In genomic region chr22:50529416-50530279, GRCh38 we compare ENCODE assay signal across 8 cellular contexts. TPM values are rescaled to one million over a fixed set of nuclear protein-coding genes. Genes with fewer than 3 reads are reported as not detected.
DNase-seq lines count a peak whose midpoint lies in the region; ATAC-seq and TF ChIP-seq lines count a peak whose summit lies in the region.

A gene with protein sequence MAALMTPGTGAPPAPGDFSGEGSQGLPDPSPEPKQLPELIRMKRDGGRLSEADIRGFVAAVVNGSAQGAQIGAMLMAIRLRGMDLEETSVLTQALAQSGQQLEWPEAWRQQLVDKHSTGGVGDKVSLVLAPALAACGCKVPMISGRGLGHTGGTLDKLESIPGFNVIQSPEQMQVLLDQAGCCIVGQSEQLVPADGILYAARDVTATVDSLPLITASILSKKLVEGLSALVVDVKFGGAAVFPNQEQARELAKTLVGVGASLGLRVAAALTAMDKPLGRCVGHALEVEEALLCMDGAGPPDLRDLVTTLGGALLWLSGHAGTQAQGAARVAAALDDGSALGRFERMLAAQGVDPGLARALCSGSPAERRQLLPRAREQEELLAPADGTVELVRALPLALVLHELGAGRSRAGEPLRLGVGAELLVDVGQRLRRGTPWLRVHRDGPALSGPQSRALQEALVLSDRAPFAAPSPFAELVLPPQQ (minus strand): TSS chr22:50530012. CDS start chr22:50529709, 303 bp downstream.

- H3K27me3 ChIP-seq in vagina: no peaks in the 10 kb centered on the region

- peak within 1 kb of the TSS; percentile 97 for H3K27ac Mint-ChIP-seq in activated T-cell treated with anti-CD3 and anti-CD28 coated beads, Interleukin-2, amount 50 U/mL, for 24 hours

- no peak for TF ChIP-seq CTCF in fibroblast of villous mesenchyme (IDR thresholded peaks at IDR 0.05; ENCODE audit: insufficient read depth, low read depth, low read length)
- TF ChIP-seq CTCF in omental fat pad (IDR thresholded peaks at IDR 0.05): no peak
- TF ChIP-seq CTCF in vagina (IDR thresholded peaks at IDR 0.05): no peak

- H3K27me3 Mint-ChIP-seq in activated T-cell treated with anti-CD3 and anti-CD28 coated beads, Interleukin-2, amount 50 U/mL, for 24 hours: no peaks in the 10 kb centered on the region

- H3K36me3 Mint-ChIP-seq in activated T-cell treated with anti-CD3 and anti-CD28 coated beads, Interleukin-2, amount 50 U/mL, for 24 hours (ENCODE audit: low read depth): peaks cover 28% of the 10 kb centered on the region

- H3K4me1 ChIP-seq in vagina: peaks cover 52% of the 10 kb centered on the region

- ATAC-seq in GM18520 (IDR thresholded peaks at IDR 0.05; ENCODE audit: unreplicated experiment) (peak; percentile 16), omental fat pad (ENCODE audit: low FRiP score) (peak; percentile 20)

- peak within 1 kb of the TSS; percentile 96 for H3K27ac ChIP-seq in vagina

- no peaks in the 10 kb centered on the region for H3K36me3 ChIP-seq in vagina

- peaks cover 51% of the 10 kb centered on the region for H3K4me1 Mint-ChIP-seq in activated T-cell treated with anti-CD3 and anti-CD28 coated beads, Interleukin-2, amount 50 U/mL, for 24 hours (ENCODE audit: low read depth)

- H3K9me3 ChIP-seq in vagina: no peaks in the 10 kb centered on the region

- peak within 1 kb of the TSS; percentile 90 for H3K4me3 Mint-ChIP-seq in activated T-cell treated with anti-CD3 and anti-CD28 coated beads, Interleukin-2, amount 50 U/mL, for 24 hours

- peak in 1 of 2 donors; percentile 48 for TF ChIP-seq POLR2A in vagina (IDR thresholded peaks at IDR 0.05)

- H3K4me3 ChIP-seq in fibroblast of villous mesenchyme (ENCODE audit: low read depth, low read length) (peak within 1 kb of the TSS; percentile 83), vagina (peak within 1 kb of the TSS; percentile 58 to 60)

- DNase-seq in M059J (ENCODE audit: low read depth) (no peak), fibroblast of villous mesenchyme (ENCODE audit: low read depth) (no peak), omental fat pad (ENCODE audit: low spot score) (no peak), vagina (ENCODE audit: extremely low spot score in 2 of 2) (no peak), NCI-H1694 (lab: John Stamatoyannopoulos, UW) (no peak), GOT3 (lab: John Stamatoyannopoulos, UW) (no peak)
- peak; percentile 86 for DNase-seq in activated T-cell treated with anti-CD3 and anti-CD28 coated beads, Interleukin-2, amount 50 U/mL, for 24 hours

- intact Hi-C loops in vagina (cut with DNase I): loop anchor here (5.0 to 10.0 kb wide), 2 partner anchors 53 to 265 kb away; partner anchors contain the start of genes CHKB and MAPK12

- no peaks in the 10 kb centered on the region for H3K9me3 Mint-ChIP-seq in activated T-cell treated with anti-CD3 and anti-CD28 coated beads, Interleukin-2, amount 50 U/mL, for 24 hours

RNA-seq across cellular contexts. Expression of the gene that starts here (rescaled TPM):
- total RNA-seq in M059J (2014; rRNA removed; shearing (Covaris generic)): 12.6 and 23.7 TPM in 2 replicates
- total RNA-seq in fibroblast of villous mesenchyme (16.0 and 21.6 TPM in 2 replicates), omental fat pad (100 to 1,000 TPM in 3 of 4 donors, 10 to 100 TPM in 1; 47.9 to 212 (median 144) TPM), vagina (82.0 TPM)
